ENCODE assay signal across 6 cellular contexts in genomic region chr11:65557280-65558001, GRCh38. TPM values are rescaled to one million over a fixed set of nuclear protein-coding genes. Genes with fewer than 3 reads are reported as not detected.
DNase-seq lines count a peak whose midpoint lies in the region; ATAC-seq and TF ChIP-seq lines count a peak whose summit lies in the region.

No MANE protein-coding gene starts in this region.

- H3K36me3 Mint-ChIP-seq in endothelial cell (ENCODE audit: low read depth, unreplicated experiment), result peaks cover 7% of the 10 kb centered on the region

- H3K9me3 Mint-ChIP-seq in endothelial cell (ENCODE audit: unreplicated experiment), result no peaks in the 10 kb centered on the region

- CTCF ChIA-PET in RWPE1 (lab: Yijun Ruan, JAX), result interaction anchor here (0.7 kb wide), 1 partner anchor 16 kb away, joined by 3 read pairs; no protein-coding TSS in a partner anchor

- H3K9me3 ChIP-seq in skeletal muscle tissue (ENCODE audit: control insufficient read depth in 3 of 3, low read length in 3 of 3), result no peaks in the 10 kb centered on the region

- H3K27me3 Mint-ChIP-seq in endothelial cell (ENCODE audit: unreplicated experiment), result peaks cover 36% of the 10 kb centered on the region

- H3K4me1 ChIP-seq in skeletal muscle tissue (ENCODE audit: control insufficient read depth in 3 of 3, insufficient read depth in 3 of 3, low read length in 3 of 3), result peaks cover 56 to 67% (median 65%) of the 10 kb centered on the region in 3 donors

- POLR2A ChIA-PET in RWPE1 (lab: Yijun Ruan, JAX; ENCODE audit: low non-redundant PET), result interaction anchor here (0.6 kb wide), 1 partner anchor 40 kb away, joined by 4 read pairs; no protein-coding TSS in a partner anchor

- peak overlapping the region; percentile 80 for H3K4me3 Mint-ChIP-seq in endothelial cell (ENCODE audit: unreplicated experiment)

- peak overlapping the region; percentile 86 for H3K27ac ChIP-seq in RWPE1
- peak overlapping the region; percentile 96 for H3K27ac ChIP-seq in skeletal muscle tissue (ENCODE audit: low read depth, low read length)

- peaks cover 20% of the 10 kb centered on the region for H3K4me1 Mint-ChIP-seq in endothelial cell (ENCODE audit: unreplicated experiment)

- peak overlapping the region; percentile 55 to 66 (median 62) for H3K4me3 ChIP-seq in skeletal muscle tissue (ENCODE audit: low read length in 3 of 3)

- ATAC-seq in GM19397 (IDR thresholded peaks at IDR 0.05; ENCODE audit: unreplicated experiment), result no peak

- no peak for TF ChIP-seq CTCF in RWPE1 (conservative IDR thresholded peaks at IDR 0.05; ENCODE audit: low read depth)
- no peak for TF ChIP-seq CTCF in endothelial cell (IDR thresholded peaks at IDR 0.05; ENCODE audit: unreplicated experiment)

- no peaks in the 10 kb centered on the region for H3K27me3 ChIP-seq in skeletal muscle tissue (ENCODE audit: control insufficient read depth in 3 of 3, insufficient read depth in 3 of 3, low read length in 3 of 3)

- DNase-seq in RWPE1 (ENCODE audit: low spot score) (no peak), endothelial cell (ENCODE audit: low spot score) (no peak), HCEC 1CT (no peak), NCI-H1436 treated with DMSO at 0.1 percent for 48 hours (lab: John Stamatoyannopoulos, UW) (no peak)

- peak overlapping the region; percentile 83 to 87 (median 85) for H3K9ac ChIP-seq in skeletal muscle tissue (ENCODE audit: low read depth in 1 of 3, low read length in 3 of 3)

- H3K36me3 ChIP-seq in skeletal muscle tissue (ENCODE audit: control insufficient read depth in 3 of 3, insufficient read depth in 3 of 3, low read length in 3 of 3), result peaks cover 0 to 8% (median 1%) of the 10 kb centered on the region in 3 donors

- H3K27ac Mint-ChIP-seq in endothelial cell (ENCODE audit: unreplicated experiment), result no peak overlapping the region

RNA-seq across cellular contexts. Expression of gene LTBP3, which starts 0.7 kb away (rescaled TPM):
- total RNA-seq in endothelial cell (ENCODE audit: unreplicated experiment) (1.7 TPM), skeletal muscle tissue (32.9 TPM)

RNA-seq across cellular contexts. Expression of gene ZNRD2, which starts 12.8 kb away (rescaled TPM):
- total RNA-seq in endothelial cell (ENCODE audit: unreplicated experiment) (37.4 TPM), skeletal muscle tissue (23.0 TPM)

RNA-seq across cellular contexts. Expression of gene FAM89B, which starts 14.9 kb away (rescaled TPM):
- total RNA-seq in endothelial cell (ENCODE audit: unreplicated experiment), result 44.7 TPM
- 14.6 TPM for total RNA-seq in skeletal muscle tissue

RNA-seq across cellular contexts. Expression of gene EHBP1L1, which starts 18.4 kb away (rescaled TPM):
- total RNA-seq in endothelial cell (ENCODE audit: unreplicated experiment), result 4.7 TPM
- 157 TPM for total RNA-seq in skeletal muscle tissue

RNA-seq across cellular contexts. Expression of gene SCYL1, which starts 32.6 kb away (rescaled TPM):
- 99.1 TPM for total RNA-seq in endothelial cell (ENCODE audit: unreplicated experiment)
- 36.0 TPM for total RNA-seq in skeletal muscle tissue

Comparison
In these comparisons a context has a peak if more than half of its experiments do, and no peak if none do; other contexts are left out.
1. RNA of gene LTBP3, which starts 0.7 kb away (total RNA-seq): 32.9 TPM in skeletal muscle tissue (single experiment); 1.7 TPM in endothelial cell (single experiment); every median in the first group is over 10 times any median in the second.